1 cellular context compared by ENCODE assay signal in genomic region chr3:112974178-112974517, GRCh38.
TF ChIP-seq lines count a peak whose summit lies in the region.

No MANE protein-coding gene starts in this region.

TF ChIP-seq in HepG2, 621 proteins besides CTCF, POLR2A, EP300 and RAD21 (continued from another document):
- TF ChIP-seq KIAA2018 (CRISPR knock-in tag; IDR thresholded peaks at IDR 0.05; ENCODE audit: borderline replicate concordance) = no peak
- TF ChIP-seq ATF7-NPFF (CRISPR knock-in tag; IDR thresholded peaks at IDR 0.05; ENCODE audit: low read depth) = no peak
- no peak for TF ChIP-seq ZNF780A (CRISPR knock-in tag; IDR thresholded peaks at IDR 0.05)
